Comparison of ENCODE assay signal across 8 cellular contexts in the genomic region with DNA sequence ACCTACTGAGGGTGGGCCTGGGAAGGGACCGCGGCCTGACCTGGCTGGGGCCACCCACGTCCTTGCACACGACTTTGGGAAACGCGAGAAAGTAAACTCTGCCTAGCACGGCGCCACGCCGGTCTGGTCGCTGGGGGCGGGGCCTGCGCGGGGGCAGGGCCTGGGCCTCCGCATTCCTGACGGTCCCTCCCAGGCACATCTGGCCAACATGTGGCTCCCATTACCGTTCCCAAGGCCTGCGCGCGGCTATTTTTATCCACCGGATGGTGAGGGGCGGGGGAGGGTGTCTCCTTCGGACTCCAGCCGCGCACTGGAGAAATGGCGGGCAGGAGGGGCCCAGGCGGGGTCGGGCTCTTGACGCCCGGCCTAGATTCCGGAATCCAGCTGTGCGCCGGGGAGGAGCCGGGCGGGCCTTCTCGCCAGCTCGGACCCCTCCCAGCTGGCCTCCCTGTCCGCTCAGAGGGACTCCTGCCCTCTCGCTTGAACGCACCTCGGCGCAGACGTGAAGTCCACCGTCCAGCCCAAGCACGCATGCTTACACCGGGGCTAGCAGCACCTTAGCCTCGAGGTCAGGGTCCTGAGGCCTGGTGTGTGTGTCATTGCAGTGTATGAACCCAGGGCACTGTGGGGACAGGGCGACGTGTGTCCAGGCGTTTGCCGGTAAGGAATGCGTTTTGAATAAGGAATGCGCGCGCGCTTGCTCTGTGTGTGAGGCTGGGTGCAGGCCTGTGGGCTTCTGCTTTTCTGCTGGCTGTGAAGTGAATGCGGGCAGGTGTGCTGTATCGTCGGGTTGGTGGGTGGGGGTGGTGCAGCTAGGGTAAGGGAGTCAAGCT. TPM values are rescaled to one million over a fixed set of nuclear protein-coding genes. Genes with fewer than 3 reads are reported as not detected.
DNase-seq lines count a peak whose midpoint lies in the region; ATAC-seq and TF ChIP-seq lines count a peak whose summit lies in the region.

No MANE protein-coding gene starts in this region.

- CTCF ChIA-PET in activated B cell treated with CpG ODN at 0.5 μM for 24 hours (lab: Charles Lee): interaction anchor here (0.6 to 0.9 kb wide), 2 partner anchors 15 to 1535 kb away, joined by 3 read pairs; a partner anchor contains a TSS

- ATAC-seq in activated B cell treated with CpG ODN at 0.5 μM for 24 hours (ENCODE audit: low read depth) (peak; percentile 40), GM18502 (IDR thresholded peaks at IDR 0.05; ENCODE audit: poor library complexity, unreplicated experiment) (no peak), HG02884 (IDR thresholded peaks at IDR 0.05; ENCODE audit: unreplicated experiment) (no peak)

- intact Hi-C loops in activated B cell treated with CpG ODN at 0.5 μM for 24 hours (cut with micrococcal nuclease): no loop called here

- peak overlapping the region; percentile 73 for H3K4me3 Mint-ChIP-seq in activated B cell treated with CpG ODN at 0.5 μM for 24 hours
- peak overlapping the region; percentile 85 for H3K4me3 Mint-ChIP-seq in neural crest cell

- DNase-seq in activated B cell treated with CpG ODN at 0.5 μM for 24 hours (no peak), fibroblast of peridontal ligament (ENCODE audit: extremely low read depth) (peak; percentile 86), neural crest cell (ENCODE audit: low read depth, low spot score) (peak; percentile 49), NCI-H1694 (lab: John Stamatoyannopoulos, UW) (no peak), SW 1271 (lab: John Stamatoyannopoulos, UW) (no peak)

- peaks cover 3% of the 10 kb centered on the region for H3K27me3 Mint-ChIP-seq in activated B cell treated with CpG ODN at 0.5 μM for 24 hours
- H3K27me3 Mint-ChIP-seq in neural crest cell (ENCODE audit: low read depth): peaks cover 10% of the 10 kb centered on the region

- no peaks in the 10 kb centered on the region for H3K9me3 Mint-ChIP-seq in activated B cell treated with CpG ODN at 0.5 μM for 24 hours
- no peaks in the 10 kb centered on the region for H3K9me3 Mint-ChIP-seq in neural crest cell

- no peak overlapping the region for H3K27ac Mint-ChIP-seq in activated B cell treated with CpG ODN at 0.5 μM for 24 hours
- no peak overlapping the region for H3K27ac Mint-ChIP-seq in neural crest cell (ENCODE audit: unreplicated experiment)

- in situ Hi-C loops in GM18951 (cut with MboI; ENCODE audit: low sequenced_read_pairs, unreplicated experiment): no loop called here

- no peaks in the 10 kb centered on the region for H3K36me3 Mint-ChIP-seq in activated B cell treated with CpG ODN at 0.5 μM for 24 hours (ENCODE audit: low read depth)
- H3K36me3 Mint-ChIP-seq in neural crest cell (ENCODE audit: low read depth): peaks cover 3% of the 10 kb centered on the region

- peak; percentile 3 for TF ChIP-seq POLR2A in GM18951 (IDR thresholded peaks at IDR 0.05; ENCODE audit: extremely low read depth, insufficient read depth, insufficient read length)

- TF ChIP-seq CTCF in activated B cell treated with CpG ODN at 0.5 μM for 24 hours (IDR thresholded peaks at IDR 0.05) (no peak), neural crest cell (conservative IDR thresholded peaks at IDR 0.05) (no peak)

- H3K4me1 Mint-ChIP-seq in activated B cell treated with CpG ODN at 0.5 μM for 24 hours (peaks cover 32% of the 10 kb centered on the region), neural crest cell (peaks cover 22% of the 10 kb centered on the region)

- POLR2A ChIA-PET in activated B cell treated with CpG ODN at 0.5 μM for 24 hours (lab: Charles Lee): interaction anchor here (0.6 to 2.9 kb wide), 4 partner anchors 11 to 21 kb away, joined by 3 to 10 read pairs (median 3); a partner anchor contains a TSS

RNA-seq across cellular contexts. Expression of a gene that starts 2.1 kb away (rescaled TPM):
- total RNA-seq in activated B cell treated with CpG ODN at 0.5 μM for 24 hours (1.2 and 1.3 TPM in 2 replicates), neural crest cell (24.8 and 28.5 TPM in 2 replicates)

RNA-seq across cellular contexts. Expression of a gene that starts 15.2 kb away (rescaled TPM):
- 9.9 and 11.5 TPM in 2 replicates for total RNA-seq in activated B cell treated with CpG ODN at 0.5 μM for 24 hours
- total RNA-seq in neural crest cell: 5.4 and 5.9 TPM in 2 replicates

Comparison
In these comparisons a context has a peak if more than half of its experiments do, and no peak if none do; other contexts are left out.
1. DNase-seq: peak in fibroblast of peridontal ligament (single experiment) and neural crest cell (single experiment); none in activated B cell treated with CpG ODN at 0.5 μM for 24 hours (single experiment), NCI-H1694 (single experiment) and SW 1271 (0 of 2).
2. RNA of a gene that starts 2.1 kb away (total RNA-seq): 24.8 to 28.5 TPM in neural crest cell; 1.2 to 1.3 TPM in activated B cell treated with CpG ODN at 0.5 μM for 24 hours; every median in the first group is over 10 times any median in the second.